ENCODE assay signal across 17 cellular contexts in the genomic region with DNA sequence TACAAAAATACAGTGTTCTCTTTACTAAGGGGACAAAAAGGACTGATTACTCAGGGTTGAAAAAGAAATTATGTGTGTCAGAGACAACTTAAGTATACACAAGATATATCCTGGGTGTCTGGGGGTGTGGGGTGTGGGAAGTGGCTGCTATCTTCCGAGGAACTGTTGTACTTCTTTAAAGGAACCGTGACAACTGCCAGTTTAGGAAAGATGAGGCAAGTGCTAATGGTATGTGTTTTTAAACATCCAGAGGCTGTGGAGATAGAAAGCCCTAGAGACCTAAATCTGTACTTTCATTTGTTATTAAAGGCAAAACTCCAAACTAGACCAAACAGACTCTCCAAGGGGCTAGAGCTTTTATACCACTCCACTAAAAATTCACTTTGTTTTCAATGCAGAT.
A peak's percentile ranks its signal among the peaks of the same experiment; 100 is the strongest.
DNase-seq lines count a peak whose midpoint lies in the region; ATAC-seq and TF ChIP-seq lines count a peak whose summit lies in the region.
"Had no signal": no experiment of that assay in that cellular context is flagged by ENCODE, and none has a peak within 500 bp of the region (broad histone marks: within the 10 kb centered on the region; RNA-seq: fewer than 3 reads in every experiment).

No MANE protein-coding gene starts in this region.

- no peak overlapping the region for H2AFZ ChIP-seq in GM23248

- no peak overlapping the region for H3K27ac ChIP-seq in GM23248
- peak overlapping the region; percentile 62 to 66 for H3K27ac ChIP-seq in ascending aorta
- H3K27ac ChIP-seq: esophagus squamous epithelium had no signal

- TF ChIP-seq CTCF in ascending aorta (IDR thresholded peaks at IDR 0.05) = no peak

- no peaks in the 10 kb centered on the region for H4K20me1 ChIP-seq in GM23248 (ENCODE audit: insufficient read depth)

- peaks cover 41% of the 10 kb centered on the region for H3K27me3 ChIP-seq in GM23248 (replicated peaks; ENCODE audit: insufficient read depth)
- H3K27me3 ChIP-seq in ascending aorta = no peaks in the 10 kb centered on the region
- H3K27me3 ChIP-seq: testis had no signal

- no peak for ATAC-seq in GM19324 (IDR thresholded peaks at IDR 0.05; ENCODE audit: low FRiP score, unreplicated experiment)
- ATAC-seq: activated CD4-positive, alpha-beta T cell treated with anti-CD3 and anti-CD28 coated beads for 36 hours; GM12878 had no signal

- in situ Hi-C loops in GM23248 (cut with MboI) = no loop called here

- H3K4me1 ChIP-seq in GM23248 (ENCODE audit: insufficient read depth) (peaks cover 34% of the 10 kb centered on the region), ascending aorta (peaks cover 0 to 22% of the 10 kb centered on the region in 2 donors)
- H3K4me1 ChIP-seq: esophagus squamous epithelium, testis had no signal

- DNase-seq in GM23248 (peak; percentile 42), ascending aorta (ENCODE audit: low spot score in 2 of 2) (no peak), fibroblast of the conjunctiva (ENCODE audit: low read depth) (peak; percentile 77), putamen (ENCODE audit: low spot score) (peak; percentile 64), ureter (ENCODE audit: low spot score) (no peak), HUDEP-2 (lab: John Stamatoyannopoulos, UW; ENCODE audit: unreplicated experiment in 76 of 76) (no peak), DMS114 treated with DMSO at 0.1 percent for 48 hours (lab: John Stamatoyannopoulos, UW; ENCODE audit: unreplicated experiment) (no peak)
- DNase-seq: activated CD4-positive, alpha-beta T cell treated with anti-CD3 and anti-CD28 coated beads for 36 hours; activated T-cell treated with anti-CD3 and anti-CD28 coated beads for 4 hours; C1 segment of cervical spinal cord; dermis blood vessel endothelial cell; esophagus squamous epithelium; MM.1S; RPMI8226; testis had no signal

- 10 to 14% methylated on average over 2 of the region's 2 CpGs for WGBS in GM23248 (ENCODE audit: low coverage in 1 of 2, low lambda C conversion rate in 2 of 2, missing lambda C conversion rate in 2 of 2), 2 experiments

- no peaks in the 10 kb centered on the region for H3K36me3 ChIP-seq in GM23248 (ENCODE audit: low read depth)
- no peaks in the 10 kb centered on the region for H3K36me3 ChIP-seq in ascending aorta
- H3K36me3 ChIP-seq: esophagus squamous epithelium had no signal

- no peak overlapping the region for H3K4me3 ChIP-seq in GM23248
- peak overlapping the region in 1 of 2 donors; percentile 17 for H3K4me3 ChIP-seq in ascending aorta
- H3K4me3 ChIP-seq: esophagus squamous epithelium, GM12878, testis had no signal

- peaks cover 8% of the 10 kb centered on the region; the same call in 1 of the 2 replicates for H3F3A ChIP-seq in GM23248 (ENCODE audit: insufficient read depth)

- H3K9me3 ChIP-seq in GM23248 (ENCODE audit: low read depth) = no peaks in the 10 kb centered on the region
- H3K9me3 ChIP-seq in ascending aorta = no peaks in the 10 kb centered on the region
- H3K9me3 ChIP-seq: esophagus squamous epithelium, testis had no signal

- intact Hi-C loops in ascending aorta (cut with DNase I) = no loop called here

- no peak overlapping the region for H3K9ac ChIP-seq in GM23248

- H3K4me2 ChIP-seq in GM23248 (ENCODE audit: unreplicated experiment) = peak overlapping the region; percentile 30

- H3K79me2 ChIP-seq in GM23248 (ENCODE audit: insufficient read depth) = no peaks in the 10 kb centered on the region

- H3K9me2 ChIP-seq in GM23248 (ENCODE audit: insufficient read depth) = no peaks in the 10 kb centered on the region

Comparison
In these comparisons a context has a peak if more than half of its experiments do, and no peak if none do; other contexts are left out.
1. DNase-seq: peak in GM23248 (single experiment), fibroblast of the conjunctiva (single experiment) and putamen (single experiment); none in ascending aorta (0 of 2), ureter (single experiment), HUDEP-2 (0 of 76) and DMS114 treated with DMSO at 0.1 percent for 48 hours (single experiment).